17 cellular contexts compared by ENCODE assay signal in genomic region chr15:75584121-75584520, GRCh38.
"Had no signal": no experiment of that assay in that cellular context is flagged by ENCODE, and none has a peak within 500 bp of the region (broad histone marks: within the 10 kb centered on the region; RNA-seq: fewer than 3 reads in every experiment).

No MANE protein-coding gene starts in this region.

- H3K27ac Mint-ChIP-seq: activated B cell treated with CpG ODN at 0.5 μM for 24 hours; activated CD4-positive, alpha-beta T cell treated with anti-CD3 and anti-CD28 coated beads, Interleukin-2, amount 10 ng/mL, durations not matched to agents 24 days and 14 days; activated T-helper 17 cell treated with anti-CD3 and anti-CD28 coated beads, Interleukin-2, amount 50 U/mL, for 72 hours; stimulated activated effector memory CD8-positive, alpha-beta T cell treated with anti-CD3 and anti-CD28 coated beads, Interleukin-12 subunit alpha, Interleukin-12 subunit beta, amount 100 ng/mL, for 72 hours; T-helper 17 cell had no signal

- H3K79me2 ChIP-seq: parathyroid adenoma had no signal

- ATAC-seq: activated T-helper 17 cell treated with anti-CD3 and anti-CD28 coated beads, Interleukin-2, amount 50 U/mL, for 72 hours; esophagus mucosa; left lung; stimulated activated effector memory CD8-positive, alpha-beta T cell treated with anti-CD3 and anti-CD28 coated beads, Interleukin-12 subunit alpha, Interleukin-12 subunit beta, amount 100 ng/mL, for 72 hours; T-helper 17 cell had no signal

- H3K4me1 ChIP-seq: parathyroid adenoma, vagina had no signal

- H3K9me3 Mint-ChIP-seq: activated B cell treated with CpG ODN at 0.5 μM for 24 hours; activated CD4-positive, alpha-beta T cell treated with anti-CD3 and anti-CD28 coated beads, Interleukin-2, amount 10 ng/mL, durations not matched to agents 24 days and 14 days; activated T-helper 17 cell treated with anti-CD3 and anti-CD28 coated beads, Interleukin-2, amount 50 U/mL, for 72 hours; stimulated activated effector memory CD8-positive, alpha-beta T cell treated with anti-CD3 and anti-CD28 coated beads, Interleukin-12 subunit alpha, Interleukin-12 subunit beta, amount 100 ng/mL, for 72 hours had no signal

- H3K9me3 ChIP-seq: heart left ventricle, left lung, tibial nerve, vagina had no signal

- H3K36me3 ChIP-seq: left lung, vagina had no signal

- H3K4me3 Mint-ChIP-seq: activated B cell treated with CpG ODN at 0.5 μM for 24 hours; activated CD4-positive, alpha-beta T cell treated with anti-CD3 and anti-CD28 coated beads, Interleukin-2, amount 10 ng/mL, durations not matched to agents 24 days and 14 days; activated T-helper 17 cell treated with anti-CD3 and anti-CD28 coated beads, Interleukin-2, amount 50 U/mL, for 72 hours; stimulated activated effector memory CD8-positive, alpha-beta T cell treated with anti-CD3 and anti-CD28 coated beads, Interleukin-12 subunit alpha, Interleukin-12 subunit beta, amount 100 ng/mL, for 72 hours; T-helper 17 cell had no signal

- H3K27ac ChIP-seq: left lung, parathyroid adenoma, vagina had no signal

- H2AFZ ChIP-seq: parathyroid adenoma had no signal

- H3K9ac ChIP-seq: parathyroid adenoma had no signal

- H3K27me3 ChIP-seq: heart left ventricle, left lung, tibial nerve, vagina had no signal

- DNase-seq: activated B cell treated with CpG ODN at 0.5 μM for 24 hours; activated CD4-positive, alpha-beta T cell treated with anti-CD3 and anti-CD28 coated beads, Interleukin-2, amount 10 ng/mL, durations not matched to agents 24 days and 14 days; activated naive CD4-positive, alpha-beta T cell treated with anti-CD3 and anti-CD28 coated beads, Interleukin-2, amount 50 U/mL, for 16 hours; foreskin melanocyte; islet precursor cell; left lung; mesendoderm; retina; T-helper 17 cell had no signal

- H3K4me3 ChIP-seq: heart left ventricle, left lung, tibial nerve, vagina had no signal

- H3K27me3 Mint-ChIP-seq: activated B cell treated with CpG ODN at 0.5 μM for 24 hours; activated CD4-positive, alpha-beta T cell treated with anti-CD3 and anti-CD28 coated beads, Interleukin-2, amount 10 ng/mL, durations not matched to agents 24 days and 14 days; activated T-helper 17 cell treated with anti-CD3 and anti-CD28 coated beads, Interleukin-2, amount 50 U/mL, for 72 hours; brain; T-helper 17 cell had no signal
